1 cellular context compared by ENCODE assay signal in genomic region chr15:68543546-68544008, GRCh38.
TF ChIP-seq lines count a peak whose summit lies in the region.

No MANE protein-coding gene starts in this region.

TF ChIP-seq in GM23338, 12 proteins besides CTCF, POLR2A, EP300 and RAD21 (continued from another document):
- TF ChIP-seq REST (IDR thresholded peaks at IDR 0.05; ENCODE audit: unreplicated experiment) = no peak
